8 cellular contexts compared by ENCODE assay signal in genomic region chr10:23438547-23439451, GRCh38. TPM values are rescaled to one million over a fixed set of nuclear protein-coding genes. Genes with fewer than 3 reads are reported as not detected.
A peak's percentile ranks its signal among the peaks of the same experiment; 100 is the strongest.
DNase-seq lines count a peak whose midpoint lies in the region; ATAC-seq, FAIRE-seq and TF ChIP-seq lines count a peak whose summit lies in the region.

A gene with protein sequence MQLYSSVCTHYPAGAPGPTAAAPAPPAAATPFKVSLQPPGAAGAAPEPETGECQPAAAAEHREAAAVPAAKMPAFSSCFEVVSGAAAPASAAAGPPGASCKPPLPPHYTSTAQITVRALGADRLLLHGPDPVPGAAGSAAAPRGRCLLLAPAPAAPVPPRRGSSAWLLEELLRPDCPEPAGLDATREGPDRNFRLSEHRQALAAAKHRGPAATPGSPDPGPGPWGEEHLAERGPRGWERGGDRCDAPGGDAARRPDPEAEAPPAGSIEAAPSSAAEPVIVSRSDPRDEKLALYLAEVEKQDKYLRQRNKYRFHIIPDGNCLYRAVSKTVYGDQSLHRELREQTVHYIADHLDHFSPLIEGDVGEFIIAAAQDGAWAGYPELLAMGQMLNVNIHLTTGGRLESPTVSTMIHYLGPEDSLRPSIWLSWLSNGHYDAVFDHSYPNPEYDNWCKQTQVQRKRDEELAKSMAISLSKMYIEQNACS (plus strand): TSS chr10:23439075. CDS start chr10:23439458, 383 bp downstream.

- H3K9me2 ChIP-seq in OCI-LY1 (ENCODE audit: low read depth, low read length) = no peaks in the 10 kb centered on the region

- no peaks in the 10 kb centered on the region for H3F3A ChIP-seq in OCI-LY1 (ENCODE audit: insufficient read depth, low read length)

- no peaks in the 10 kb centered on the region for H4K20me1 ChIP-seq in OCI-LY1 (ENCODE audit: insufficient read depth, low read length)

- DNase-seq in D341Med (ENCODE audit: low spot score) (peak; percentile 97), HTR-8/SVneo (ENCODE audit: insufficient read length, low spot score) (peak; percentile 84), activated T-cell treated with anti-CD3 and anti-CD28 coated beads for 4 hours (peak; percentile 93), epithelial cell of prostate (ENCODE audit: low read depth, low spot score) (peak; percentile 66), mucosa of gallbladder (ENCODE audit: low spot score) (peak; percentile 97)
- peak; percentile 85 for DNase-seq in stimulated activated CD8-positive, alpha-beta memory T cell treated with anti-CD3 and anti-CD28 coated beads, Interleukin-4, amount 100 ng/mL, for 24 hours (ENCODE audit: low read depth)

- peak; percentile 80 for ATAC-seq in GM21381 (IDR thresholded peaks at IDR 0.05; ENCODE audit: unreplicated experiment)

- no peaks in the 10 kb centered on the region for H3K79me2 ChIP-seq in OCI-LY1 (ENCODE audit: insufficient read depth, low read length)

- H2AFZ ChIP-seq in OCI-LY1 (ENCODE audit: low read length) = no peak within 1 kb of the TSS; the same call in none of the 2 replicates

- H3K4me2 ChIP-seq in OCI-LY1 (ENCODE audit: low read length) = peak within 1 kb of the TSS; percentile 92

- no peaks in the 10 kb centered on the region for H3K9me3 ChIP-seq in OCI-LY1 (ENCODE audit: low read length)

- H3K27ac ChIP-seq in OCI-LY1 (ENCODE audit: low read depth, low read length, poor library complexity, severe bottlenecking) (no peak within 1 kb of the TSS), epithelial cell of prostate (peak within 1 kb of the TSS; percentile 70)

- H3K36me3 ChIP-seq in OCI-LY1 (ENCODE audit: insufficient read depth, low read length) = no peaks in the 10 kb centered on the region

- H3K9ac ChIP-seq in OCI-LY1 (ENCODE audit: low read length) = peak within 1 kb of the TSS; percentile 70

- peak within 1 kb of the TSS; percentile 81 for H3K4me3 ChIP-seq in OCI-LY1 (ENCODE audit: low read depth, low read length, poor library complexity, severe bottlenecking)

- FAIRE-seq in HTR-8/SVneo (lab: Jason Lieb, UNC) = peak; percentile 97

- no peak for TF ChIP-seq CTCF in OCI-LY1 (IDR thresholded peaks at IDR 0.05; ENCODE audit: low read length)

- H3K27me3 ChIP-seq in OCI-LY1 (ENCODE audit: insufficient read depth, low read length) = no peaks in the 10 kb centered on the region

- H3K4me1 ChIP-seq in OCI-LY1 (ENCODE audit: insufficient read depth, low read length, severe bottlenecking) = peaks cover 9% of the 10 kb centered on the region

RNA-seq across cellular contexts. Expression of the gene that starts here (rescaled TPM):
- 24.1 TPM for total RNA-seq in mucosa of gallbladder
